ENCODE assay signal across 12 cellular contexts in the genomic region with DNA sequence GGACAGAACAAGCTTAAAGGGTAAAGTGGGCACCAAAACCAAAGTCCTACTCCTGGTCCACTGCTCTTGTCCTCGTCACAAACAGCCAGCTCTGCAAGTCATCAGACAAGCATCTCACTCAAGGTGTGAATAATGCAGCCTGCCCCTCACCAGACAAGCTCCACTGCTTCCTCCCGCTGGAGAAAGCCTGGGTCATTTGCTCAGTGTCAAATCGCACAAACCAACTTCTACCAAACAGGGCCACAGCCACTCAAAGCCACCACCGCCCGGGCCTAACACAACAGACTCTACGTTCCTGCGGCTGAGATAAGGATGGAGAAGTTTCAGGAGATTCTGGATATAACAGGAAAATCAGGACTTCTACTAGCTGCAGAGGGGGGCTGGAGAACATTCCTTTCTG. TPM values are rescaled to one million over a fixed set of nuclear protein-coding genes. Genes with fewer than 3 reads are reported as not detected.
DNase-seq lines count a peak whose midpoint lies in the region; ATAC-seq and TF ChIP-seq lines count a peak whose summit lies in the region.
"Had no signal": no experiment of that assay in that cellular context is flagged by ENCODE, and none has a peak within 500 bp of the region (broad histone marks: within the 10 kb centered on the region; RNA-seq: fewer than 3 reads in every experiment).

No MANE protein-coding gene starts in this region.

- peaks cover 75% of the 10 kb centered on the region for H3K36me3 ChIP-seq in WERI-Rb-1

- peaks cover 68% of the 10 kb centered on the region for H3K4me1 Mint-ChIP-seq in activated CD4-positive, alpha-beta T cell treated with anti-CD3 and anti-CD28 coated beads, Interleukin-2, amount 10 ng/mL, durations not matched to agents 7 days and 5 days
- H3K4me1 Mint-ChIP-seq in stimulated activated naive CD8-positive, alpha-beta T cell treated with anti-CD3 and anti-CD28 coated beads, Interleukin-15, amount 100 ng/mL, for 72 hours, result peaks cover 81% of the 10 kb centered on the region

- no peak overlapping the region for H3K27ac Mint-ChIP-seq in activated CD4-positive, alpha-beta T cell treated with anti-CD3 and anti-CD28 coated beads, Interleukin-2, amount 10 ng/mL, durations not matched to agents 7 days and 5 days
- H3K27ac Mint-ChIP-seq in stimulated activated naive CD8-positive, alpha-beta T cell treated with anti-CD3 and anti-CD28 coated beads, Interleukin-15, amount 100 ng/mL, for 72 hours, result no peak overlapping the region

- no peak for TF ChIP-seq CTCF in WERI-Rb-1 (IDR thresholded peaks at IDR 0.05; ENCODE audit: low read depth, low read length)

- H3K27me3 ChIP-seq in WERI-Rb-1 (ENCODE audit: insufficient read depth, low read depth, severe bottlenecking), result no peaks in the 10 kb centered on the region

- peaks cover 66% of the 10 kb centered on the region for H3K36me3 Mint-ChIP-seq in activated CD4-positive, alpha-beta T cell treated with anti-CD3 and anti-CD28 coated beads, Interleukin-2, amount 10 ng/mL, durations not matched to agents 7 days and 5 days (ENCODE audit: low read depth)

- peak overlapping the region; percentile 79 for H3K4me3 ChIP-seq in WERI-Rb-1 (ENCODE audit: low read depth, low read length)

- no peaks in the 10 kb centered on the region for H3K27me3 Mint-ChIP-seq in activated CD4-positive, alpha-beta T cell treated with anti-CD3 and anti-CD28 coated beads, Interleukin-2, amount 10 ng/mL, durations not matched to agents 7 days and 5 days
- no peaks in the 10 kb centered on the region for H3K27me3 Mint-ChIP-seq in stimulated activated naive CD8-positive, alpha-beta T cell treated with anti-CD3 and anti-CD28 coated beads, Interleukin-15, amount 100 ng/mL, for 72 hours
- H3K27me3 Mint-ChIP-seq: IgD-negative memory B cell had no signal

- no peak for DNase-seq in activated CD4-positive, alpha-beta T cell treated with anti-CD3 and anti-CD28 coated beads, Interleukin-2, amount 10 ng/mL, durations not matched to agents 7 days and 5 days
- no peak for DNase-seq in activated CD4-positive, alpha-beta T cell treated with anti-CD3 and anti-CD28 coated beads, Interleukin-2, amount 50 U/mL, for 48 hours
- DNase-seq in WERI-Rb-1, result no peak
- DNase-seq in inferior parietal cortex (ENCODE audit: extremely low spot score), result peak; percentile 4
- no peak for DNase-seq in stimulated activated naive CD8-positive, alpha-beta T cell treated with anti-CD3 and anti-CD28 coated beads, Interleukin-15, amount 100 ng/mL, for 72 hours
- no peak for DNase-seq in NCI-H128 (lab: John Stamatoyannopoulos, UW; ENCODE audit: unreplicated experiment)
- DNase-seq in OCI-M1 (lab: John Stamatoyannopoulos, UW), result no peak
- DNase-seq: activated gamma-delta T cell treated with Interleukin-2 at 50 U/mL for 16 hours; NCI-H526 treated with DMSO at 0.1 percent for 48 hours; stimulated activated CD8-positive, alpha-beta memory T cell treated with anti-CD3 and anti-CD28 coated beads, Interleukin-4, amount 100 ng/mL, for 48 hours had no signal

- peak overlapping the region; percentile 83 for H3K27ac ChIP-seq in WERI-Rb-1

- H3K9me3 ChIP-seq in WERI-Rb-1 (ENCODE audit: severe bottlenecking), result no peaks in the 10 kb centered on the region

- no peaks in the 10 kb centered on the region for H3K9me3 Mint-ChIP-seq in activated CD4-positive, alpha-beta T cell treated with anti-CD3 and anti-CD28 coated beads, Interleukin-2, amount 10 ng/mL, durations not matched to agents 7 days and 5 days
- peaks cover 0 to 8% of the 10 kb centered on the region in 2 donors for H3K9me3 Mint-ChIP-seq in stimulated activated naive CD8-positive, alpha-beta T cell treated with anti-CD3 and anti-CD28 coated beads, Interleukin-15, amount 100 ng/mL, for 72 hours
- H3K9me3 Mint-ChIP-seq: IgD-negative memory B cell had no signal

- CTCF ChIA-PET in activated CD4-positive, alpha-beta T cell treated with anti-CD3 and anti-CD28 coated beads, Interleukin-2, amount 10 ng/mL, durations not matched to agents 7 days and 5 days (lab: Charles Lee), result interaction anchor here (0.5 to 2.2 kb wide), 3 partner anchors 14 to 1854 kb away, joined by 3 to 8 read pairs (median 3); no protein-coding TSS in a partner anchor

- H3K4me3 Mint-ChIP-seq in activated CD4-positive, alpha-beta T cell treated with anti-CD3 and anti-CD28 coated beads, Interleukin-2, amount 10 ng/mL, durations not matched to agents 7 days and 5 days, result peak overlapping the region; percentile 81
- H3K4me3 Mint-ChIP-seq in stimulated activated naive CD8-positive, alpha-beta T cell treated with anti-CD3 and anti-CD28 coated beads, Interleukin-15, amount 100 ng/mL, for 72 hours, result peak overlapping the region; percentile 85 to 87

- no peak for ATAC-seq in stimulated activated naive CD8-positive, alpha-beta T cell treated with anti-CD3 and anti-CD28 coated beads, Interleukin-15, amount 100 ng/mL, for 72 hours
- ATAC-seq in HG02763 (IDR thresholded peaks at IDR 0.05; ENCODE audit: unreplicated experiment), result no peak

- POLR2A ChIA-PET in activated CD4-positive, alpha-beta T cell treated with anti-CD3 and anti-CD28 coated beads, Interleukin-2, amount 10 ng/mL, durations not matched to agents 7 days and 5 days (lab: Charles Lee), result no interaction called here

RNA-seq across cellular contexts. Expression of gene SSBP3, which starts 3.3 kb away (rescaled TPM):
- total RNA-seq in activated CD4-positive, alpha-beta T cell treated with anti-CD3 and anti-CD28 coated beads, Interleukin-2, amount 10 ng/mL, durations not matched to agents 7 days and 5 days, result 100 to 1,000 TPM in 1 of 2 experiments, 10 to 100 TPM in 1; 93.4 to 127 TPM
